9 cellular contexts compared by ENCODE assay signal in the genomic region with DNA sequence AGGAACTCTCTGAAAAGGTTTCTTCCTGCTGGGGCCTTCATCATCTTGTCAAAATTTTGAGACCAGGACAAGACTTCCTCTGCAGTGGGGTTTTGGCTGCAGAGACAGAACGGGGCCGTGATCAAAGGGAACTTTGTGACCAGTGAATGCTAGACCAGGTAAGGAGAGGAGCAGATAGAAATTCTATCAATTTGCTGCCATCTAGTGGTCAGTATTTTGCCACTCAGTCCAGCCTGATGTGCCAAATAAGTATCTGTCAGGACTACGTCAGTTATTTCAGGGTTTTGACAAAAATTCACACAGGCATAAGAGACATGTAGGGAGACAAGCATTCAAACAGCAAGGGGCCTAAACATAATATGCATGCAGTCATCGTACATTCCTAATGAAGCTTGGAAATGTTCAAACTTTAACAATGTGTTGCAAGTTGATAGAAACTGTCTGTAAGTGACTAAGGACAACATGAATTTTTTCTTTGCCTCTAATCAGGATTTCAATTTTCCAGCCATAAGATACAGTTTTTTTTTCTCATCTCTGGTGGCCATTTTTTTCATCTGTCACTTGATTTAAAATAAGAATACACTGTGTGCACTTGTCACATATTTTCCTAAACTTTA. TPM values are rescaled to one million over a fixed set of nuclear protein-coding genes. Genes with fewer than 3 reads are reported as not detected.
DNase-seq lines count a peak whose midpoint lies in the region; ATAC-seq and TF ChIP-seq lines count a peak whose summit lies in the region.
"Had no signal": no experiment of that assay in that cellular context is flagged by ENCODE, and none has a peak within 500 bp of the region (broad histone marks: within the 10 kb centered on the region; RNA-seq: fewer than 3 reads in every experiment).

No MANE protein-coding gene starts in this region.

- peaks cover 4% of the 10 kb centered on the region for H3K4me1 Mint-ChIP-seq in activated CD4-positive, alpha-beta T cell treated with anti-CD3 and anti-CD28 coated beads, Interleukin-2, amount 10 ng/mL, durations not matched to agents 7 days and 5 days
- H3K4me1 Mint-ChIP-seq in endothelial cell (ENCODE audit: unreplicated experiment) = no peaks in the 10 kb centered on the region
- H3K4me1 Mint-ChIP-seq in mesothelial cell of epicardium = peaks cover 3% of the 10 kb centered on the region
- no peaks in the 10 kb centered on the region for H3K4me1 Mint-ChIP-seq in type B pancreatic cell (ENCODE audit: unreplicated experiment)

- POLR2A ChIA-PET in activated CD4-positive, alpha-beta T cell treated with anti-CD3 and anti-CD28 coated beads, Interleukin-2, amount 10 ng/mL, durations not matched to agents 7 days and 5 days (lab: Charles Lee) = no interaction called here

- H3K9me3 Mint-ChIP-seq in activated CD4-positive, alpha-beta T cell treated with anti-CD3 and anti-CD28 coated beads, Interleukin-2, amount 10 ng/mL, durations not matched to agents 7 days and 5 days = no peaks in the 10 kb centered on the region
- H3K9me3 Mint-ChIP-seq in endothelial cell (ENCODE audit: unreplicated experiment) (no peaks in the 10 kb centered on the region), mesothelial cell of epicardium (peaks cover 1% of the 10 kb centered on the region), type B pancreatic cell (no peaks in the 10 kb centered on the region)
- H3K9me3 Mint-ChIP-seq: activated naive CD4-positive, alpha-beta T cell treated with anti-CD3 and anti-CD28 coated beads, Interleukin-2, amount 50 U/mL, for 24 hours had no signal

- DNase-seq in DMS114 treated with DMSO at 0.1 percent for 48 hours (lab: John Stamatoyannopoulos, UW; ENCODE audit: unreplicated experiment) (peak; percentile 28), NCI-H446 (lab: John Stamatoyannopoulos, UW) (peak; percentile 20 to 56), endothelial cell (ENCODE audit: low spot score) (peak; percentile 45), mesothelial cell of epicardium (ENCODE audit: low spot score in 2 of 2, unreplicated experiment in 2 of 2) (no peak), type B pancreatic cell (ENCODE audit: extremely low spot score, unreplicated experiment) (no peak)
- peak; percentile 62 for DNase-seq in activated CD4-positive, alpha-beta T cell treated with anti-CD3 and anti-CD28 coated beads, Interleukin-2, amount 10 ng/mL, durations not matched to agents 7 days and 5 days

- CTCF ChIA-PET in activated CD4-positive, alpha-beta T cell treated with anti-CD3 and anti-CD28 coated beads, Interleukin-2, amount 10 ng/mL, durations not matched to agents 7 days and 5 days (lab: Charles Lee) = no interaction called here

- TF ChIP-seq CTCF in endothelial cell (IDR thresholded peaks at IDR 0.05; ENCODE audit: unreplicated experiment) = peak; percentile 90
- peak; percentile 88 for TF ChIP-seq CTCF in mesothelial cell of epicardium (IDR thresholded peaks at IDR 0.05; ENCODE audit: unreplicated experiment)
- peak; percentile 86 for TF ChIP-seq CTCF in type B pancreatic cell (conservative IDR thresholded peaks at IDR 0.05)

- H3K27me3 Mint-ChIP-seq in activated CD4-positive, alpha-beta T cell treated with anti-CD3 and anti-CD28 coated beads, Interleukin-2, amount 10 ng/mL, durations not matched to agents 7 days and 5 days = peaks cover 35% of the 10 kb centered on the region
- H3K27me3 Mint-ChIP-seq in endothelial cell (ENCODE audit: unreplicated experiment) (peaks cover 2% of the 10 kb centered on the region), mesothelial cell of epicardium (ENCODE audit: low read depth) (peaks cover 6% of the 10 kb centered on the region), type B pancreatic cell (peaks cover 5% of the 10 kb centered on the region)

- no peak overlapping the region for H3K27ac Mint-ChIP-seq in activated CD4-positive, alpha-beta T cell treated with anti-CD3 and anti-CD28 coated beads, Interleukin-2, amount 10 ng/mL, durations not matched to agents 7 days and 5 days
- no peak overlapping the region for H3K27ac Mint-ChIP-seq in endothelial cell (ENCODE audit: unreplicated experiment)
- H3K27ac Mint-ChIP-seq in mesothelial cell of epicardium = no peak overlapping the region
- H3K27ac Mint-ChIP-seq in type B pancreatic cell = no peak overlapping the region
- H3K27ac Mint-ChIP-seq: activated naive CD4-positive, alpha-beta T cell treated with anti-CD3 and anti-CD28 coated beads, Interleukin-2, amount 50 U/mL, for 24 hours had no signal

- ATAC-seq in GM19395 (IDR thresholded peaks at IDR 0.05; ENCODE audit: unreplicated experiment) = peak; percentile 100
- ATAC-seq in HG03196 (IDR thresholded peaks at IDR 0.05; ENCODE audit: unreplicated experiment) = peak; percentile 96

- H3K4me3 Mint-ChIP-seq in activated CD4-positive, alpha-beta T cell treated with anti-CD3 and anti-CD28 coated beads, Interleukin-2, amount 10 ng/mL, durations not matched to agents 7 days and 5 days = no peak overlapping the region
- H3K4me3 Mint-ChIP-seq in endothelial cell (ENCODE audit: unreplicated experiment) (no peak overlapping the region), mesothelial cell of epicardium (no peak overlapping the region), type B pancreatic cell (no peak overlapping the region)
- H3K4me3 Mint-ChIP-seq: activated naive CD4-positive, alpha-beta T cell treated with anti-CD3 and anti-CD28 coated beads, Interleukin-2, amount 50 U/mL, for 24 hours had no signal

- no peaks in the 10 kb centered on the region for H3K36me3 Mint-ChIP-seq in activated CD4-positive, alpha-beta T cell treated with anti-CD3 and anti-CD28 coated beads, Interleukin-2, amount 10 ng/mL, durations not matched to agents 7 days and 5 days (ENCODE audit: low read depth)
- H3K36me3 Mint-ChIP-seq in endothelial cell (ENCODE audit: low read depth, unreplicated experiment) (peaks cover 2% of the 10 kb centered on the region), mesothelial cell of epicardium (no peaks in the 10 kb centered on the region), type B pancreatic cell (no peaks in the 10 kb centered on the region)
- H3K36me3 Mint-ChIP-seq: activated naive CD4-positive, alpha-beta T cell treated with anti-CD3 and anti-CD28 coated beads, Interleukin-2, amount 50 U/mL, for 24 hours had no signal

RNA-seq across cellular contexts. Expression of a gene that starts 22.0 kb away (rescaled TPM):
- 10 to 100 TPM; 16.8 to 19.8 TPM for total RNA-seq in activated CD4-positive, alpha-beta T cell treated with anti-CD3 and anti-CD28 coated beads, Interleukin-2, amount 10 ng/mL, durations not matched to agents 7 days and 5 days
- 42.2 TPM for total RNA-seq in endothelial cell (ENCODE audit: unreplicated experiment)
- total RNA-seq in mesothelial cell of epicardium = 14.8 to 17.0 TPM (median 16.5 TPM) in 3 replicates
- total RNA-seq in type B pancreatic cell (ENCODE audit: low replicate concordance) = 17.3 and 18.8 TPM in 2 replicates

RNA-seq across cellular contexts. Expression of a gene that starts 41.7 kb away (rescaled TPM):
- 10 to 100 TPM; 80.7 to 91.1 TPM for total RNA-seq in activated CD4-positive, alpha-beta T cell treated with anti-CD3 and anti-CD28 coated beads, Interleukin-2, amount 10 ng/mL, durations not matched to agents 7 days and 5 days
- total RNA-seq in endothelial cell (ENCODE audit: unreplicated experiment) (9.4 TPM), mesothelial cell of epicardium (16.6 to 17.7 TPM (median 17.1 TPM) in 3 replicates), type B pancreatic cell (ENCODE audit: low replicate concordance) (10.7 and 29.6 TPM in 2 replicates)

Comparison
In these comparisons a context has a peak if more than half of its experiments do, and no peak if none do; other contexts are left out.
1. DNase-seq: peak in DMS114 treated with DMSO at 0.1 percent for 48 hours (single experiment), NCI-H446 (2 of 2), activated CD4-positive, alpha-beta T cell treated with anti-CD3 and anti-CD28 coated beads, Interleukin-2, amount 10 ng/mL, durations not matched to agents 7 days and 5 days (single experiment) and endothelial cell (single experiment); none in mesothelial cell of epicardium (0 of 2) and type B pancreatic cell (single experiment).
2. Peak in every context shown above with its lines, with median percentiles within 50 percentile points of each other: CTCF ChIP-seq.